ENCODE assay signal across 14 cellular contexts in genomic region chr12:47362131-47362686, GRCh38.
DNase-seq lines count a peak whose midpoint lies in the region; ATAC-seq and TF ChIP-seq lines count a peak whose summit lies in the region.
"Had no signal": no experiment of that assay in that cellular context is flagged by ENCODE, and none has a peak within 500 bp of the region (broad histone marks: within the 10 kb centered on the region; RNA-seq: fewer than 3 reads in every experiment).

No MANE protein-coding gene starts in this region.

- peaks cover 28 to 95% (median 59%) of the 10 kb centered on the region in 6 donors for H3K4me1 ChIP-seq in spleen
- H3K4me1 ChIP-seq: gastroesophageal sphincter had no signal

- TF ChIP-seq CTCF in spleen (IDR thresholded peaks at IDR 0.05 in 8 of 11, conservative IDR thresholded peaks at IDR 0.05 in 3 of 11): no peak

- H3K9me3 ChIP-seq in spleen: peaks cover 0 to 3% (median 0%) of the 10 kb centered on the region in 8 donors
- H3K9me3 ChIP-seq: gastroesophageal sphincter had no signal

- 77 to 93% (median 86%) methylated on average over 3 of the region's 3 CpGs for WGBS in spleen, 5 donors

- no peaks in the 10 kb centered on the region for H3K27me3 Mint-ChIP-seq in activated naive CD4-positive, alpha-beta T cell treated with anti-CD3 and anti-CD28 coated beads, Interleukin-2, amount 10 ng/mL, durations not matched to agents 7 days and 5 days
- no peaks in the 10 kb centered on the region for H3K27me3 Mint-ChIP-seq in T-cell
- H3K27me3 Mint-ChIP-seq in dendritic cell treated with granulocyte-macrophage colony-stimulating factor and Interleukin-4, amounts not matched to agents 40 ng/mL and 50 ng/mL, for 4 days: no peaks in the 10 kb centered on the region

- no peak for TF ChIP-seq POLR2A in spleen (IDR thresholded peaks at IDR 0.05)

- peaks cover 13% of the 10 kb centered on the region for H3K9me3 Mint-ChIP-seq in activated naive CD4-positive, alpha-beta T cell treated with anti-CD3 and anti-CD28 coated beads, Interleukin-2, amount 10 ng/mL, durations not matched to agents 7 days and 5 days
- peaks cover 0 to 5% (median 3%) of the 10 kb centered on the region in 3 donors for H3K9me3 Mint-ChIP-seq in T-cell
- no peaks in the 10 kb centered on the region for H3K9me3 Mint-ChIP-seq in dendritic cell treated with granulocyte-macrophage colony-stimulating factor and Interleukin-4, amounts not matched to agents 40 ng/mL and 50 ng/mL, for 4 days
- H3K9me3 Mint-ChIP-seq: HFFc6 had no signal

- H3K4me3 Mint-ChIP-seq in activated naive CD4-positive, alpha-beta T cell treated with anti-CD3 and anti-CD28 coated beads, Interleukin-2, amount 10 ng/mL, durations not matched to agents 7 days and 5 days: peak overlapping the region; percentile 55
- H3K4me3 Mint-ChIP-seq in T-cell: peak overlapping the region; percentile 24 to 64 (median 61)
- no peak overlapping the region for H3K4me3 Mint-ChIP-seq in dendritic cell treated with granulocyte-macrophage colony-stimulating factor and Interleukin-4, amounts not matched to agents 40 ng/mL and 50 ng/mL, for 4 days
- H3K4me3 Mint-ChIP-seq: HFFc6 had no signal

- peak overlapping the region; percentile 99 for H3K27ac Mint-ChIP-seq in activated naive CD4-positive, alpha-beta T cell treated with anti-CD3 and anti-CD28 coated beads, Interleukin-2, amount 10 ng/mL, durations not matched to agents 7 days and 5 days
- peak overlapping the region; percentile 96 for H3K27ac Mint-ChIP-seq in T-cell
- H3K27ac Mint-ChIP-seq in dendritic cell treated with granulocyte-macrophage colony-stimulating factor and Interleukin-4, amounts not matched to agents 40 ng/mL and 50 ng/mL, for 4 days: peak overlapping the region; percentile 88
- H3K27ac Mint-ChIP-seq: HFFc6 had no signal

- H3K27me3 ChIP-seq in spleen (replicated peaks in 1 of 7): no peaks in the 10 kb centered on the region
- H3K27me3 ChIP-seq: gastroesophageal sphincter had no signal

- peaks cover 14% of the 10 kb centered on the region for H3K36me3 Mint-ChIP-seq in activated naive CD4-positive, alpha-beta T cell treated with anti-CD3 and anti-CD28 coated beads, Interleukin-2, amount 10 ng/mL, durations not matched to agents 7 days and 5 days
- peaks cover 6% of the 10 kb centered on the region for H3K36me3 Mint-ChIP-seq in T-cell
- H3K36me3 Mint-ChIP-seq in dendritic cell treated with granulocyte-macrophage colony-stimulating factor and Interleukin-4, amounts not matched to agents 40 ng/mL and 50 ng/mL, for 4 days (ENCODE audit: low read depth): no peaks in the 10 kb centered on the region

- ATAC-seq in T-cell (replicated peaks in 1 of 4): no peak
- no peak for ATAC-seq in GM21825 (IDR thresholded peaks at IDR 0.05; ENCODE audit: unreplicated experiment)
- ATAC-seq: gastroesophageal sphincter had no signal

- H3K36me3 ChIP-seq in spleen: no peaks in the 10 kb centered on the region
- H3K36me3 ChIP-seq: gastroesophageal sphincter had no signal

- intact Hi-C loops in dendritic cell treated with granulocyte-macrophage colony-stimulating factor and Interleukin-4, amounts not matched to agents 40 ng/mL and 50 ng/mL, for 4 days (cut with micrococcal nuclease): no loop called here
- intact Hi-C loops in spleen (cut with DNase I; ENCODE audit: low total_unique reads): no loop called here

- POLR2A ChIA-PET in T-cell (lab: Charles Lee): interaction anchor here (0.6 to 0.7 kb wide), 2 partner anchors 152 to 292 kb away, joined by 3 to 4 read pairs; no protein-coding TSS in a partner anchor

- peak overlapping the region; percentile 84 to 96 (median 92) for H3K27ac ChIP-seq in spleen

- H3K4me1 Mint-ChIP-seq in activated naive CD4-positive, alpha-beta T cell treated with anti-CD3 and anti-CD28 coated beads, Interleukin-2, amount 10 ng/mL, durations not matched to agents 7 days and 5 days: peaks cover 62% of the 10 kb centered on the region
- H3K4me1 Mint-ChIP-seq in T-cell: peaks cover 53 to 58% (median 55%) of the 10 kb centered on the region in 3 donors
- peaks cover 43% of the 10 kb centered on the region for H3K4me1 Mint-ChIP-seq in dendritic cell treated with granulocyte-macrophage colony-stimulating factor and Interleukin-4, amounts not matched to agents 40 ng/mL and 50 ng/mL, for 4 days (ENCODE audit: low read depth)

- no peak overlapping the region for H3K4me3 ChIP-seq in spleen
- H3K4me3 ChIP-seq: gastroesophageal sphincter had no signal

- no peak for DNase-seq in activated naive CD4-positive, alpha-beta T cell treated with anti-CD3 and anti-CD28 coated beads, Interleukin-2, amount 10 ng/mL, durations not matched to agents 7 days and 5 days
- no peak for DNase-seq in activated naive CD4-positive, alpha-beta T cell treated with anti-CD3 and anti-CD28 coated beads, Interleukin-2, amount 50 U/mL, for 16 hours
- DNase-seq in T-cell: no peak
- DNase-seq in spleen: no peak
- no peak for DNase-seq in RKO (ENCODE audit: low spot score)
- no peak for DNase-seq in NOMO-1 (lab: John Stamatoyannopoulos, UW; ENCODE audit: unreplicated experiment in 2 of 2)
- DNase-seq: HFFc6, NCI-H2107, occipital lobe, T1000, trophoblast cell had no signal

- CTCF ChIA-PET in activated naive CD4-positive, alpha-beta T cell treated with anti-CD3 and anti-CD28 coated beads, Interleukin-2, amount 10 ng/mL, durations not matched to agents 7 days and 5 days (lab: Charles Lee): interaction anchor here (0.5 to 1.0 kb wide), 2 partner anchors 35 to 124 kb away, joined by 3 to 5 read pairs; no protein-coding TSS in a partner anchor
- CTCF ChIA-PET in T-cell (lab: Charles Lee): interaction anchor here in 1 of 2 donors (0.6 to 2.5 kb wide), 4 partner anchors 29 to 1102 kb away, joined by 3 to 7 read pairs (median 3); no protein-coding TSS in a partner anchor
